1 cellular context compared by ENCODE assay signal in genomic region chr7:151494569-151495284, GRCh38.
TF ChIP-seq lines count a peak whose summit lies in the region.

No MANE protein-coding gene starts in this region.

TF ChIP-seq in WTC11, 78 proteins besides CTCF, POLR2A, EP300 and RAD21 (continued from another document):
- TF ChIP-seq HMGXB4 (CRISPR knock-in tag; IDR thresholded peaks at IDR 0.05), result no peak
- no peak for TF ChIP-seq NR3C1 (CRISPR knock-in tag; conservative IDR thresholded peaks at IDR 0.05; ENCODE audit: low read depth)
- no peak for TF ChIP-seq NFYB (CRISPR knock-in tag; conservative IDR thresholded peaks at IDR 0.05; ENCODE audit: low read depth)
- TF ChIP-seq ETV6 (CRISPR knock-in tag; IDR thresholded peaks at IDR 0.05), result no peak
- no peak for TF ChIP-seq ATF1 (CRISPR knock-in tag; IDR thresholded peaks at IDR 0.05)
- no peak for TF ChIP-seq SP1 (CRISPR knock-in tag; conservative IDR thresholded peaks at IDR 0.05)
- no peak for TF ChIP-seq EMX1 (CRISPR knock-in tag; IDR thresholded peaks at IDR 0.05)
- TF ChIP-seq CREM (CRISPR knock-in tag; IDR thresholded peaks at IDR 0.05), result no peak
- no peak for TF ChIP-seq STAT6 (CRISPR knock-in tag; conservative IDR thresholded peaks at IDR 0.05; ENCODE audit: low read depth)
- no peak for TF ChIP-seq ZMAT4 (CRISPR knock-in tag; IDR thresholded peaks at IDR 0.05)
- no peak for TF ChIP-seq E2F4 (CRISPR knock-in tag; IDR thresholded peaks at IDR 0.05; ENCODE audit: borderline replicate concordance, low read depth)
